ENCODE assay signal across 1 cellular context in the genomic region with DNA sequence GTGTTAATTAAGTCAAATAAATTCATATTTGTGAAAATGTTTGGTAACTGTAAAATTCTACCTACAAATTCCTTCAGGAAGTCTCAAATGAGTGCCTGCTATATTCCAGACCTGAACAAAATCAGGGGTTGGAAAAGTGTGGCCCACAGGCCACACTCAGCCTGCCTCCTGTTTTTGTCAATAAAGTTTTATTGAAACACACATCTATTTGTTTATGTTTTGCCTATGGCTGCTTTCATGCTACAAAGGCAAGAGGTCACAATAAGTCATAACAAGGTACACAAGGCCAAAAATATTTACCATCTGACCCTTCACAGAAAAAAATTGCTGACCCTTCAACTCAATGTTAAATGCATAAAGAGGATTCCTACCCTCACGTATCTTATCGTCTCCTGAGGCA.
TF ChIP-seq lines count a peak whose summit lies in the region.

No MANE protein-coding gene starts in this region.

TF ChIP-seq in GM12878, 131 proteins besides CTCF, POLR2A, EP300 and RAD21 (continued from another document):
- peak; percentile 78 for TF ChIP-seq ZBTB40 (IDR thresholded peaks at IDR 0.05; ENCODE audit: borderline replicate concordance)
